13 cellular contexts compared by ENCODE assay signal in genomic region chr17:49748223-49748622, GRCh38. TPM values are rescaled to one million over a fixed set of nuclear protein-coding genes. Genes with fewer than 3 reads are reported as not detected.
DNase-seq lines count a peak whose midpoint lies in the region; ATAC-seq and TF ChIP-seq lines count a peak whose summit lies in the region.
"Had no signal": no experiment of that assay in that cellular context is flagged by ENCODE, and none has a peak within 500 bp of the region (broad histone marks: within the 10 kb centered on the region; RNA-seq: fewer than 3 reads in every experiment).

No MANE protein-coding gene starts in this region.

- intact Hi-C loops in CD4-positive, alpha-beta memory T cell (cut with micrococcal nuclease) = loop anchor here (1.0 kb wide), 2 partner anchors 9 to 13 kb away; no protein-coding TSS in a partner anchor
- intact Hi-C loops in activated CD4-positive, alpha-beta memory T cell treated with anti-CD3 and anti-CD28 coated beads for 36 hours (cut with micrococcal nuclease) = loop anchor here (1.0 to 2.0 kb wide), 3 partner anchors 9 to 39 kb away; partner anchors contain the start of gene FAM117A
- intact Hi-C loops in right lobe of liver (cut with DNase I) = no loop called here

- peak; percentile 50 to 68 (median 53) for DNase-seq in CD4-positive, alpha-beta memory T cell
- DNase-seq in activated CD4-positive, alpha-beta memory T cell treated with anti-CD3 and anti-CD28 coated beads for 36 hours = no peak
- no peak for DNase-seq in right lobe of liver
- DNase-seq in foreskin keratinocyte = no peak
- DNase-seq in hippocampal formation (lab: John Stamatoyannopoulos, UW) = no peak
- no peak for DNase-seq in omental fat pad (ENCODE audit: low spot score)
- DNase-seq: BE2C, body of pancreas had no signal

- no peaks in the 10 kb centered on the region for H3K9me3 ChIP-seq in CD4-positive, alpha-beta memory T cell (ENCODE audit: control insufficient read depth in 1 of 2, low read length in 2 of 2)
- no peaks in the 10 kb centered on the region for H3K9me3 ChIP-seq in right lobe of liver
- H3K9me3 ChIP-seq: BE2C, body of pancreas, right atrium auricular region, SJCRH30 had no signal

- no peaks in the 10 kb centered on the region for H3K27me3 Mint-ChIP-seq in CD4-positive, alpha-beta memory T cell
- no peaks in the 10 kb centered on the region for H3K27me3 Mint-ChIP-seq in activated CD4-positive, alpha-beta memory T cell treated with anti-CD3 and anti-CD28 coated beads for 36 hours
- H3K27me3 Mint-ChIP-seq: type B pancreatic cell had no signal

- peak; percentile 2 for ATAC-seq in GM21717 (IDR thresholded peaks at IDR 0.05; ENCODE audit: unreplicated experiment)
- no peak for ATAC-seq in right lobe of liver
- no peak for ATAC-seq in HG03097 (IDR thresholded peaks at IDR 0.05; ENCODE audit: low FRiP score, unreplicated experiment)
- ATAC-seq in foreskin keratinocyte = no peak
- ATAC-seq in omental fat pad (ENCODE audit: low FRiP score) = no peak
- ATAC-seq: body of pancreas had no signal

- peaks cover 4% of the 10 kb centered on the region for H3K36me3 ChIP-seq in CD4-positive, alpha-beta memory T cell (ENCODE audit: insufficient read depth, low read length)
- H3K36me3 ChIP-seq in right lobe of liver = no peaks in the 10 kb centered on the region
- H3K36me3 ChIP-seq: BE2C, right atrium auricular region, SJCRH30 had no signal

- peak overlapping the region; percentile 89 for H3K27ac ChIP-seq in CD4-positive, alpha-beta memory T cell (ENCODE audit: low read depth, low read length)
- H3K27ac ChIP-seq in right lobe of liver (peak overlapping the region in 2 of 3 donors; percentile 19 to 27), foreskin keratinocyte (no peak overlapping the region)
- H3K27ac ChIP-seq: body of pancreas, right atrium auricular region, SJCRH30 had no signal

- POLR2A ChIA-PET in CD4-positive, alpha-beta memory T cell (lab: Charles Lee; ENCODE audit: partially characterized antibody) = interaction anchor here (0.7 to 8.2 kb wide), 14 partner anchors 9 to 334 kb away, joined by 3 to 314 read pairs (median 6); partner anchors contain the start of genes FAM117A, KAT7, PHB1 and SLC35B1
- POLR2A ChIA-PET in activated CD4-positive, alpha-beta memory T cell treated with anti-CD3 and anti-CD28 coated beads for 36 hours (lab: Charles Lee) = interaction anchor here (0.8 to 8.1 kb wide), 9 partner anchors 9 to 52 kb away, joined by 3 to 69 read pairs (median 13); partner anchors contain the start of genes FAM117A and SLC35B1

- H3K4me1 Mint-ChIP-seq in CD4-positive, alpha-beta memory T cell = peaks cover 54 to 89% (median 71%) of the 10 kb centered on the region in 4 donors
- peaks cover 77% of the 10 kb centered on the region for H3K4me1 Mint-ChIP-seq in activated CD4-positive, alpha-beta memory T cell treated with anti-CD3 and anti-CD28 coated beads for 36 hours (ENCODE audit: low read depth)

- H3K4me3 Mint-ChIP-seq in CD4-positive, alpha-beta memory T cell = peak overlapping the region; percentile 38 to 90 (median 80)
- H3K4me3 Mint-ChIP-seq in activated CD4-positive, alpha-beta memory T cell treated with anti-CD3 and anti-CD28 coated beads for 36 hours = peak overlapping the region; percentile 33
- H3K4me3 Mint-ChIP-seq: type B pancreatic cell had no signal

- H3K27ac Mint-ChIP-seq in CD4-positive, alpha-beta memory T cell = peak overlapping the region; percentile 94 to 99 (median 97)
- H3K27ac Mint-ChIP-seq in activated CD4-positive, alpha-beta memory T cell treated with anti-CD3 and anti-CD28 coated beads for 36 hours = peak overlapping the region; percentile 94
- H3K27ac Mint-ChIP-seq: type B pancreatic cell had no signal

- no peaks in the 10 kb centered on the region for H3K9me3 Mint-ChIP-seq in CD4-positive, alpha-beta memory T cell
- no peaks in the 10 kb centered on the region for H3K9me3 Mint-ChIP-seq in activated CD4-positive, alpha-beta memory T cell treated with anti-CD3 and anti-CD28 coated beads for 36 hours
- H3K9me3 Mint-ChIP-seq: type B pancreatic cell had no signal

- TF ChIP-seq POLR2A in right lobe of liver (IDR thresholded peaks at IDR 0.05) = no peak

- H3K36me3 Mint-ChIP-seq in CD4-positive, alpha-beta memory T cell = peaks cover 27 to 47% of the 10 kb centered on the region in 2 donors
- H3K36me3 Mint-ChIP-seq in activated CD4-positive, alpha-beta memory T cell treated with anti-CD3 and anti-CD28 coated beads for 36 hours = peaks cover 8% of the 10 kb centered on the region
- H3K36me3 Mint-ChIP-seq: type B pancreatic cell had no signal

- H3K4me3 ChIP-seq in CD4-positive, alpha-beta memory T cell (ENCODE audit: low read length in 2 of 2) = peak overlapping the region; percentile 9 to 27
- H3K4me3 ChIP-seq in right lobe of liver = no peak overlapping the region
- H3K4me3 ChIP-seq: body of pancreas, right atrium auricular region, SJCRH30 had no signal

- CTCF ChIA-PET in CD4-positive, alpha-beta memory T cell (lab: Charles Lee; ENCODE audit: partially characterized antibody) = interaction anchor here (1.3 to 4.4 kb wide), 8 partner anchors 10 to 248 kb away, joined by 3 to 29 read pairs (median 20); partner anchors contain the start of gene FAM117A
- CTCF ChIA-PET in activated CD4-positive, alpha-beta memory T cell treated with anti-CD3 and anti-CD28 coated beads for 36 hours (lab: Charles Lee) = interaction anchor here (0.7 to 5.0 kb wide), 9 partner anchors 8 to 346 kb away, joined by 3 to 43 read pairs (median 4); partner anchors contain the start of genes FAM117A and PDK2

- WGBS in right lobe of liver (ENCODE audit: insufficient coverage, low coverage, low lambda C conversion rate, missing lambda C conversion rate) = 82% methylated on average over 3 of the region's 3 CpGs

- peaks cover 96% of the 10 kb centered on the region for H3K4me1 ChIP-seq in CD4-positive, alpha-beta memory T cell (ENCODE audit: insufficient read depth, low read length)
- H3K4me1 ChIP-seq in right lobe of liver = peaks cover 0 to 32% (median 14%) of the 10 kb centered on the region in 4 donors
- H3K4me1 ChIP-seq in foreskin keratinocyte = no peaks in the 10 kb centered on the region

- TF ChIP-seq CTCF in right lobe of liver (IDR thresholded peaks at IDR 0.05) = no peak
- TF ChIP-seq CTCF in foreskin keratinocyte (conservative IDR thresholded peaks at IDR 0.05) = no peak
- no peak for TF ChIP-seq CTCF in omental fat pad (IDR thresholded peaks at IDR 0.05)

- no peaks in the 10 kb centered on the region for H3K27me3 ChIP-seq in CD4-positive, alpha-beta memory T cell (ENCODE audit: insufficient read depth, low read length)
- no peaks in the 10 kb centered on the region for H3K27me3 ChIP-seq in right lobe of liver
- no peaks in the 10 kb centered on the region for H3K27me3 ChIP-seq in foreskin keratinocyte
- H3K27me3 ChIP-seq: BE2C, body of pancreas, right atrium auricular region, SJCRH30 had no signal

RNA-seq across cellular contexts. Expression of gene FAM117A, which starts 15.7 kb away (rescaled TPM):
- total RNA-seq in CD4-positive, alpha-beta memory T cell = 100 to 1,000 TPM in 1 of 2 experiments, 10 to 100 TPM in 1; 95.1 to 102 TPM
- 10 to 100 TPM; 61.2 to 73.4 TPM for polyA plus RNA-seq in CD4-positive, alpha-beta memory T cell
- 10 to 100 TPM; 20.9 to 21.6 TPM for total RNA-seq in activated CD4-positive, alpha-beta memory T cell treated with anti-CD3 and anti-CD28 coated beads for 36 hours
- total RNA-seq in right lobe of liver (1 to 10 TPM; 4.4 to 7.3 (median 5.9) TPM), foreskin keratinocyte (6.9 and 7.2 TPM in 2 replicates), omental fat pad (10 to 100 TPM in 2 of 4 donors, 1 to 10 TPM in 2; 4.1 to 15.8 (median 10.7) TPM)
- 6.9 and 8.3 TPM in 2 replicates for polyA plus RNA-seq in foreskin keratinocyte

RNA-seq across cellular contexts. Expression of gene KAT7, which starts 40.3 kb away (rescaled TPM):
- 100 to 1,000 TPM; 115 to 120 TPM for total RNA-seq in CD4-positive, alpha-beta memory T cell
- polyA plus RNA-seq in CD4-positive, alpha-beta memory T cell = 10 to 100 TPM; 37.6 to 55.3 TPM
- 10 to 100 TPM; 60.5 to 65.8 TPM for total RNA-seq in activated CD4-positive, alpha-beta memory T cell treated with anti-CD3 and anti-CD28 coated beads for 36 hours
- 10 to 100 TPM; 10.8 to 21.3 (median 15.2) TPM for total RNA-seq in right lobe of liver
- total RNA-seq in foreskin keratinocyte = 28.6 and 30.4 TPM in 2 replicates
- 10.3 and 13.2 TPM in 2 replicates for polyA plus RNA-seq in foreskin keratinocyte
- total RNA-seq in omental fat pad = 10 to 100 TPM; 19.9 to 32.6 (median 21.0) TPM

RNA-seq across cellular contexts. Expression of gene SLC35B1, which starts 40.5 kb away (rescaled TPM):
- 10 to 100 TPM; 48.4 to 52.1 TPM for total RNA-seq in CD4-positive, alpha-beta memory T cell
- polyA plus RNA-seq in CD4-positive, alpha-beta memory T cell = 10 to 100 TPM; 30.8 to 38.9 TPM
- 10 to 100 TPM; 48.3 to 54.1 TPM for total RNA-seq in activated CD4-positive, alpha-beta memory T cell treated with anti-CD3 and anti-CD28 coated beads for 36 hours
- 10 to 100 TPM; 31.7 to 80.0 (median 56.9) TPM for total RNA-seq in right lobe of liver
- 65.8 and 75.4 TPM in 2 replicates for total RNA-seq in foreskin keratinocyte
- polyA plus RNA-seq in foreskin keratinocyte = 83.5 and 91.5 TPM in 2 replicates
- 10 to 100 TPM; 30.6 to 47.8 (median 43.3) TPM for total RNA-seq in omental fat pad

Comparison
In these comparisons a context has a peak if more than half of its experiments do, and no peak if none do; other contexts are left out.
1. DNase-seq: peak in CD4-positive, alpha-beta memory T cell (5 of 5); none in activated CD4-positive, alpha-beta memory T cell treated with anti-CD3 and anti-CD28 coated beads for 36 hours (single experiment), right lobe of liver (0 of 3), foreskin keratinocyte (0 of 2), hippocampal formation (0 of 2) and omental fat pad (single experiment).
2. H3K4me3 ChIP-seq: peak in CD4-positive, alpha-beta memory T cell (2 of 2); none in right lobe of liver (0 of 3).
3. RNA of gene FAM117A, which starts 15.7 kb away (total RNA-seq): 95.1 to 102 TPM in CD4-positive, alpha-beta memory T cell; 20.9 to 21.6 TPM in activated CD4-positive, alpha-beta memory T cell treated with anti-CD3 and anti-CD28 coated beads for 36 hours, 4.1 to 15.8 TPM in omental fat pad, 6.9 to 7.2 TPM in foreskin keratinocyte and 4.4 to 7.3 TPM in right lobe of liver; every median in the first group is over 4 times any median in the second.
4. intact Hi-C loops: an anchor here in CD4-positive, alpha-beta memory T cell (1.0 kb wide) and activated CD4-positive, alpha-beta memory T cell treated with anti-CD3 and anti-CD28 coated beads for 36 hours (1.0 to 2.0 kb wide); none called in right lobe of liver.